ENCODE assay signal across 24 cellular contexts in the genomic region with DNA sequence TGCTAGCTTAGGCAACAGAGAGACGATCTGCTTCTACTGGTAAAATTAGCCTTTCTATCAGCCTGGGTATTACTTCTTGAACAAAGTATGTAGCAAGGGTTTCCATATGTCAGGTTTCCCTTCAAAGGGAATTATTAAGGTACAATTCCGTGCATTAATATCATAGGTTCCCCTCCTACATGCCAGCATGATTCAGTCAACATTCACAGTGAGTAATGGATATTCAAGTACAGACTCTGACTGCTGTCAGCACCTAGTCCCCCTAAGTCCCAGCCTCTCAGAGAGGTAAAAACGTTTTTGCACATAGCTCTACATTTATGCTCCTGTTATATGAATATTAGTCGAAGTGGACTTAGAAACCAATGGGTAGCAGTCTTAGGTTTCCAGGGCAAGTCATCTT.
"Had no signal": no experiment of that assay in that cellular context is flagged by ENCODE, and none has a peak within 500 bp of the region (broad histone marks: within the 10 kb centered on the region; RNA-seq: fewer than 3 reads in every experiment).

No MANE protein-coding gene starts in this region.

- DNase-seq: colonic mucosa; cortex of kidney; dermis blood vessel endothelial cell; dorsolateral prefrontal cortex; effector CD4-positive, alpha-beta T cell; effector CD8-positive, alpha-beta T cell; effector memory CD4-positive, alpha-beta T cell; effector memory CD8-positive, alpha-beta T cell; endodermal cell; erythroblast; esophagus squamous epithelium; foreskin fibroblast; foreskin keratinocyte; foreskin melanocyte; gastrocnemius medialis; glutamatergic neuron; heart left ventricle; heart right ventricle had no signal

- H3K4me1 ChIP-seq: colonic mucosa, esophagus muscularis mucosa, esophagus squamous epithelium, foreskin keratinocyte, gastrocnemius medialis, gastroesophageal sphincter, heart left ventricle, heart right ventricle had no signal

- H3K27ac Mint-ChIP-seq: dendritic cell treated with granulocyte-macrophage colony-stimulating factor and Interleukin-4, amounts not matched to agents 40 ng/mL and 50 ng/mL, for 4 days; effector memory CD8-positive, alpha-beta T cell; endodermal cell had no signal

- H3K27ac ChIP-seq: colonic mucosa, coronary artery, dorsolateral prefrontal cortex, epithelial cell of prostate, esophagus muscularis mucosa, esophagus squamous epithelium, foreskin keratinocyte, gastrocnemius medialis, gastroesophageal sphincter, heart left ventricle, heart right ventricle had no signal

- ATAC-seq: effector memory CD8-positive, alpha-beta T cell; esophagus mucosa; foreskin keratinocyte; gastrocnemius medialis; gastroesophageal sphincter; heart left ventricle; heart right ventricle had no signal

- H3K4me3 ChIP-seq: colonic mucosa, coronary artery, dorsolateral prefrontal cortex, esophagus muscularis mucosa, esophagus squamous epithelium, gastrocnemius medialis, gastroesophageal sphincter, heart left ventricle, heart right ventricle had no signal

- H3K36me3 ChIP-seq: colonic mucosa, esophagus muscularis mucosa, esophagus squamous epithelium, gastrocnemius medialis, gastroesophageal sphincter, heart left ventricle, heart right ventricle had no signal

- H3K27me3 Mint-ChIP-seq: dendritic cell treated with granulocyte-macrophage colony-stimulating factor and Interleukin-4, amounts not matched to agents 40 ng/mL and 50 ng/mL, for 4 days; effector memory CD8-positive, alpha-beta T cell had no signal

- H3K4me3 Mint-ChIP-seq: dendritic cell treated with granulocyte-macrophage colony-stimulating factor and Interleukin-4, amounts not matched to agents 40 ng/mL and 50 ng/mL, for 4 days; effector memory CD8-positive, alpha-beta T cell; endodermal cell had no signal

- H3K9me3 ChIP-seq: colonic mucosa, esophagus squamous epithelium, gastrocnemius medialis had no signal

- H3K27me3 ChIP-seq: colonic mucosa, dorsolateral prefrontal cortex, esophagus muscularis mucosa, esophagus squamous epithelium, foreskin keratinocyte, gastrocnemius medialis, gastroesophageal sphincter, heart left ventricle, heart right ventricle had no signal
